1 cellular context compared by ENCODE assay signal in genomic region chr2:215415218-215415617, GRCh38.
TF ChIP-seq lines count a peak whose summit lies in the region.

No MANE protein-coding gene starts in this region.

TF ChIP-seq in IMR-90, 13 proteins besides CTCF, POLR2A, EP300 and RAD21:
- TF ChIP-seq CHD1 (IDR thresholded peaks at IDR 0.05; ENCODE audit: low read depth, low read length) (no peak), CEBPB (IDR thresholded peaks at IDR 0.05; ENCODE audit: low read depth, low read length) (no peak), MAZ (IDR thresholded peaks at IDR 0.05; ENCODE audit: borderline replicate concordance, low read depth, low read length) (no peak), ELK1 (IDR thresholded peaks at IDR 0.05; ENCODE audit: borderline replicate concordance, low read depth, low read length) (no peak), MAFK (IDR thresholded peaks at IDR 0.05; ENCODE audit: low read depth, low read length) (no peak), SMC3 (IDR thresholded peaks at IDR 0.05; ENCODE audit: low read depth, low read length) (no peak), USF2 (IDR thresholded peaks at IDR 0.05; ENCODE audit: low read depth, low read length) (no peak), RCOR1 (IDR thresholded peaks at IDR 0.05; ENCODE audit: insufficient replicate concordance, low read length) (no peak), RFX5 (IDR thresholded peaks at IDR 0.05; ENCODE audit: low read depth, low read length) (no peak), NFE2L2 (IDR thresholded peaks at IDR 0.05; ENCODE audit: low read depth, low read length) (no peak), FOS (IDR thresholded peaks at IDR 0.05; ENCODE audit: low read depth, low read length) (no peak), BHLHE40 (IDR thresholded peaks at IDR 0.05; ENCODE audit: low read depth, low read length) (no peak), MXI1 (IDR thresholded peaks at IDR 0.05; ENCODE audit: borderline replicate concordance, low read depth, low read length) (no peak)
